In the genomic region with DNA sequence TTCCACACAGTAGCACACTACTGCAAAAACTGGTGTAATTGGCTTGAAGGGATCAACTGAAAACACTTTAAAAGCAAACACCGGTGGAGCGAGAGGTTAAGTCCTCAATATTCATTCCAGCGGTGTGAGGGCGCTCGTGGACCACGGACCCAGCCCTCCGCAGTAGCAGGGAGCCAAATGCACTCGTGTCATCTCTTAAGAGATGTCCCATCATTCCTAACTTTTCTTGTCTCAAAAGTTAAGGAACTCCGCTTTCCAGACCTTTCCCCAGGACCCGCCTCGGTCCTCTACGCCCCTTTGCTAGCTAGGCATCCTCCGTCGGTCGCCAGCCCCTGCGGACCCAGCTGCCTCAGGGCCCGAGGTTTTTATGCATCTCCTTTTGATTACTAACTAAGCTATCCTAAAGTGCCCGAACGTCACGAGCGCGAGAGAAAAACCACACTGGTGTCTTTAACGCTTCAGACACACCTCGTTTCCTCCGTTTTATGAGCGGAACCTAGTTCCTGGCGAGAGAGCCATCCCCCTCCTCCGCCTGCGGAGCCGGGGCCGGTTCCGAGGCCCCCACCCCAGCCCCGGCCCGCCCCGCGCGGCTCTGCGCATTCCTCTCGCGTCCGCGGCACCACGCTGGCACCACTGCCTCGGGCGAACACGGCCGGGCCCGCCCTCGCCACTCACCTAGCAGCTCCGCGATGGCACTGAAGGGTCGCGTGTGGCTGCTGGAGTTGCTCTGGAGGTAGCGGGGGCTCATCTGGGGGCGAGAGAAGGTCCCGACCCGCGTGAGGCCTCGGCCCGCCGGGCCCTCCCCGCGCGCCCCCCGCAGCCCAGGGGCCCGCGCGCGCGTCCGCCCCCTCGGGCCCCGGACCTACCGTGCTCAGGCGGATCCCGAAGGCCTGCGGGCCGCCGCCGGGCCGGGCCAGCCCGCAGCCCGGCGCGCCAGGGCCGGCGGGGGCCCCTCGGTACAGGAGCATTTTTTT, we compare ENCODE assay signal across 8 cellular contexts. TPM values are rescaled to one million over a fixed set of nuclear protein-coding genes. Genes with fewer than 3 reads are reported as not detected.
DNase-seq lines count a peak whose midpoint lies in the region; ATAC-seq lines count a peak whose summit lies in the region.

No MANE protein-coding gene starts in this region.

- H2BK120ac ChIP-seq in mesenchymal stem cell (ENCODE audit: low read depth, low read length) = peak overlapping the region; percentile 19

- no peaks in the 10 kb centered on the region for H3K36me3 ChIP-seq in effector memory CD4-positive, alpha-beta T cell (ENCODE audit: control insufficient read depth, insufficient read depth, low read length)
- no peaks in the 10 kb centered on the region for H3K36me3 ChIP-seq in mesenchymal stem cell (ENCODE audit: control insufficient read depth in 1 of 2, insufficient read depth in 2 of 2, low read depth in 1 of 2, low read length in 2 of 2)

- peak overlapping the region; percentile 49 for H3K4me3 ChIP-seq in effector memory CD4-positive, alpha-beta T cell (ENCODE audit: insufficient read depth, low read depth, low read length, poor library complexity, severe bottlenecking)
- peak overlapping the region; percentile 83 to 88 for H3K4me3 ChIP-seq in mesenchymal stem cell (ENCODE audit: insufficient read depth in 1 of 2, low read depth in 1 of 2, low read length in 2 of 2)

- H2BK15ac ChIP-seq in mesenchymal stem cell (ENCODE audit: low read depth, poor library complexity, severe bottlenecking) = no peak overlapping the region

- H3K23ac ChIP-seq in mesenchymal stem cell (ENCODE audit: low read length in 2 of 2) = no peak overlapping the region

- H3K27me3 Mint-ChIP-seq in activated CD4-positive, alpha-beta memory T cell treated with anti-CD3 and anti-CD28 coated beads, Interleukin-2, amount 10 ng/mL, durations not matched to agents 7 days and 5 days = no peaks in the 10 kb centered on the region

- DNase-seq in NCI-H1417 (lab: John Stamatoyannopoulos, UW) = peak; percentile 47 to 67 (median 54)
- DNase-seq in NCI-H1417 treated with DMSO at 0.1 percent for 48 hours (lab: John Stamatoyannopoulos, UW) = no peak
- DNase-seq in NCI-H2227 treated with DMSO at 0.1 percent for 48 hours (lab: John Stamatoyannopoulos, UW) = peak; percentile 20
- DNase-seq in activated CD4-positive, alpha-beta memory T cell treated with anti-CD3 and anti-CD28 coated beads, Interleukin-2, amount 10 ng/mL, durations not matched to agents 7 days and 5 days = peak; percentile 55
- peak; percentile 1 to 21 (median 17) for DNase-seq in effector memory CD4-positive, alpha-beta T cell
- DNase-seq in mesenchymal stem cell = peak; percentile 59
- DNase-seq in stimulated activated CD8-positive, alpha-beta memory T cell treated with anti-CD3 and anti-CD28 coated beads, Interleukin-15, amount 100 ng/mL, for 24 hours (ENCODE audit: low read depth) = peak; percentile 1

- no peak overlapping the region for H2AK5ac ChIP-seq in mesenchymal stem cell (ENCODE audit: low read length, severe bottlenecking)

- H2BK5ac ChIP-seq in mesenchymal stem cell (ENCODE audit: low read depth, low read length, poor library complexity, severe bottlenecking) = no peak overlapping the region

- no peak overlapping the region for H4K8ac ChIP-seq in mesenchymal stem cell (ENCODE audit: low read length)

- no peak overlapping the region for H2BK12ac ChIP-seq in mesenchymal stem cell (ENCODE audit: low read length in 2 of 2)

- H3K14ac ChIP-seq in mesenchymal stem cell (ENCODE audit: low read length in 2 of 2) = peak overlapping the region in 1 of 2 experiments; percentile 15

- H3K9me3 ChIP-seq in effector memory CD4-positive, alpha-beta T cell (ENCODE audit: control insufficient read depth, low read length) = no peaks in the 10 kb centered on the region
- H3K9me3 ChIP-seq in mesenchymal stem cell (ENCODE audit: control insufficient read depth, low read length) = no peaks in the 10 kb centered on the region

- peak overlapping the region in 1 of 2 experiments; percentile 48 for H3K18ac ChIP-seq in mesenchymal stem cell (ENCODE audit: low read depth in 1 of 2, low read length in 2 of 2)

- H3K4me1 Mint-ChIP-seq in activated CD4-positive, alpha-beta memory T cell treated with anti-CD3 and anti-CD28 coated beads, Interleukin-2, amount 10 ng/mL, durations not matched to agents 7 days and 5 days = peaks cover 15% of the 10 kb centered on the region

- H3K4me2 ChIP-seq in mesenchymal stem cell (ENCODE audit: low read length, poor library complexity, severe bottlenecking) = peak overlapping the region; percentile 56

- POLR2A ChIA-PET in activated CD4-positive, alpha-beta memory T cell treated with anti-CD3 and anti-CD28 coated beads, Interleukin-2, amount 10 ng/mL, durations not matched to agents 7 days and 5 days (lab: Charles Lee) = no interaction called here

- no peaks in the 10 kb centered on the region for H3K36me3 Mint-ChIP-seq in activated CD4-positive, alpha-beta memory T cell treated with anti-CD3 and anti-CD28 coated beads, Interleukin-2, amount 10 ng/mL, durations not matched to agents 7 days and 5 days (ENCODE audit: low read depth)

- CTCF ChIA-PET in activated CD4-positive, alpha-beta memory T cell treated with anti-CD3 and anti-CD28 coated beads, Interleukin-2, amount 10 ng/mL, durations not matched to agents 7 days and 5 days (lab: Charles Lee) = interaction anchor here (0.6 to 1.9 kb wide), 6 partner anchors 11 to 778 kb away, joined by 3 to 5 read pairs (median 4); no protein-coding TSS in a partner anchor

- peak overlapping the region in 1 of 2 experiments; percentile 16 for H3K4ac ChIP-seq in mesenchymal stem cell (ENCODE audit: low read depth in 1 of 2, low read length in 2 of 2)

- H2AFZ ChIP-seq in mesenchymal stem cell (ENCODE audit: low read depth, low read length) = no peak overlapping the region

- no peaks in the 10 kb centered on the region for H3K4me1 ChIP-seq in effector memory CD4-positive, alpha-beta T cell (ENCODE audit: control insufficient read depth, insufficient read depth, low read length, poor library complexity, severe bottlenecking)
- H3K4me1 ChIP-seq in mesenchymal stem cell (ENCODE audit: control insufficient read depth, insufficient read depth, low read depth, low read length) = no peaks in the 10 kb centered on the region

- H3K9me3 Mint-ChIP-seq in activated CD4-positive, alpha-beta memory T cell treated with anti-CD3 and anti-CD28 coated beads, Interleukin-2, amount 10 ng/mL, durations not matched to agents 7 days and 5 days = no peaks in the 10 kb centered on the region

- H3K79me1 ChIP-seq in mesenchymal stem cell (replicated peaks; ENCODE audit: low read length, poor library complexity, severe bottlenecking) = peaks cover 5% of the 10 kb centered on the region

- H3K27ac Mint-ChIP-seq in activated CD4-positive, alpha-beta memory T cell treated with anti-CD3 and anti-CD28 coated beads, Interleukin-2, amount 10 ng/mL, durations not matched to agents 7 days and 5 days = no peak overlapping the region

- H4K91ac ChIP-seq in mesenchymal stem cell (ENCODE audit: low read length) = no peak overlapping the region

- peak; percentile 45 for ATAC-seq in HG02973 (IDR thresholded peaks at IDR 0.05; ENCODE audit: unreplicated experiment)

- H3K4me3 Mint-ChIP-seq in activated CD4-positive, alpha-beta memory T cell treated with anti-CD3 and anti-CD28 coated beads, Interleukin-2, amount 10 ng/mL, durations not matched to agents 7 days and 5 days = peak overlapping the region; percentile 73

- no peaks in the 10 kb centered on the region for H3K27me3 ChIP-seq in effector memory CD4-positive, alpha-beta T cell (replicated peaks; ENCODE audit: control insufficient read depth, insufficient read depth, low read length, poor library complexity, severe bottlenecking)
- peaks cover 0 to 24% of the 10 kb centered on the region in 2 experiments for H3K27me3 ChIP-seq in mesenchymal stem cell (ENCODE audit: control insufficient read depth in 1 of 2, insufficient read depth in 1 of 2, low read length in 2 of 2)

- WGBS in mesenchymal stem cell = 0% methylated on average over 30 of the region's 88 CpGs

- H3K27ac ChIP-seq in effector memory CD4-positive, alpha-beta T cell (ENCODE audit: insufficient read depth, low read length, poor library complexity, severe bottlenecking) = no peak overlapping the region
- no peak overlapping the region for H3K27ac ChIP-seq in mesenchymal stem cell (ENCODE audit: low read length, poor library complexity, severe bottlenecking)

- H3K9ac ChIP-seq in mesenchymal stem cell (ENCODE audit: low read length) = peak overlapping the region; percentile 90

RNA-seq across cellular contexts. Expression of a gene that starts 0.7 kb away (rescaled TPM):
- total RNA-seq in activated CD4-positive, alpha-beta memory T cell treated with anti-CD3 and anti-CD28 coated beads, Interleukin-2, amount 10 ng/mL, durations not matched to agents 7 days and 5 days = 1 to 10 TPM; 6.3 to 6.9 TPM
- polyA plus RNA-seq in mesenchymal stem cell (2013, experiment 1 of 2) = 15.6 TPM
- polyA plus RNA-seq in mesenchymal stem cell (2013, experiment 2 of 2) = 15.1 TPM
